In the genomic region with DNA sequence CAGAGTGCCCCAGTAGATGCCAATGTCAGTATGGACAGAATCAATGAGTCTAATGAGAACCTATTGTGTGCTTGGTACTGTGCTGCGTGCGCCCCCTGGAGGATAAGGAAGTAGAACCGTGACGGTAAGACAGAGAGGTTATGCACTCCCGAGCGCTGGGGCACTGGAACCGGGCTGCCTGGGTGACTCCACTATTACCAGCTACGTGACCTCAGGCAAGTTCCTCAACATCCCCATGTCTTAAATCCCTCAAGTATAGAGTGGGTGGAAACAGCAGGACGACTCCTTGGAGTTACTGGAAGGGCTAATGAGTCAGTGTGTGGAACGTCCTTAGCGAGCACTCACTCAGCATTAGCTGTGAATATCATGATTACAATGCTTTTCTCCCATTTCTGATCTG, we compare ENCODE assay signal across 1 cellular context.
TF ChIP-seq lines count a peak whose summit lies in the region.

No MANE protein-coding gene starts in this region.

TF ChIP-seq in K562, 482 proteins besides CTCF, POLR2A, EP300 and RAD21:
- TF ChIP-seq, protein P1, sequence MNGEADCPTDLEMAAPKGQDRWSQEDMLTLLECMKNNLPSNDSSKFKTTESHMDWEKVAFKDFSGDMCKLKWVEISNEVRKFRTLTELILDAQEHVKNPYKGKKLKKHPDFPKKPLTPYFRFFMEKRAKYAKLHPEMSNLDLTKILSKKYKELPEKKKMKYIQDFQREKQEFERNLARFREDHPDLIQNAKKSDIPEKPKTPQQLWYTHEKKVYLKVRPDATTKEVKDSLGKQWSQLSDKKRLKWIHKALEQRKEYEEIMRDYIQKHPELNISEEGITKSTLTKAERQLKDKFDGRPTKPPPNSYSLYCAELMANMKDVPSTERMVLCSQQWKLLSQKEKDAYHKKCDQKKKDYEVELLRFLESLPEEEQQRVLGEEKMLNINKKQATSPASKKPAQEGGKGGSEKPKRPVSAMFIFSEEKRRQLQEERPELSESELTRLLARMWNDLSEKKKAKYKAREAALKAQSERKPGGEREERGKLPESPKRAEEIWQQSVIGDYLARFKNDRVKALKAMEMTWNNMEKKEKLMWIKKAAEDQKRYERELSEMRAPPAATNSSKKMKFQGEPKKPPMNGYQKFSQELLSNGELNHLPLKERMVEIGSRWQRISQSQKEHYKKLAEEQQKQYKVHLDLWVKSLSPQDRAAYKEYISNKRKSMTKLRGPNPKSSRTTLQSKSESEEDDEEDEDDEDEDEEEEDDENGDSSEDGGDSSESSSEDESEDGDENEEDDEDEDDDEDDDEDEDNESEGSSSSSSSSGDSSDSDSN (IDR thresholded peaks at IDR 0.05; ENCODE audit: borderline replicate concordance in 1 of 2, low read depth in 2 of 2, low read length in 2 of 2), result no peak
- TF ChIP-seq HNRNPK (IDR thresholded peaks at IDR 0.05; ENCODE audit: low read depth, low read length, poor library complexity, severe bottlenecking) (no peak), JUND (IDR thresholded peaks at IDR 0.05; ENCODE audit: borderline replicate concordance, low read depth, low read length) (no peak), JUND (tag; IDR thresholded peaks at IDR 0.05; ENCODE audit: borderline replicate concordance, low read depth, low read length) (peak; percentile 13; the same call in 1 of the 3 replicates), ZNF175 (CRISPR knock-in tag; IDR thresholded peaks at IDR 0.05; ENCODE audit: low read depth) (no peak), SMC3 (conservative IDR thresholded peaks at IDR 0.05; ENCODE audit: insufficient read depth, low read depth, low read length) (0 out of 2 replicates have a peak, but pooled peaks have one; percentile 30), MXI1 (IDR thresholded peaks at IDR 0.05; ENCODE audit: low read depth, low read length) (no peak), ZKSCAN1 (IDR thresholded peaks at IDR 0.05; ENCODE audit: low read depth, low read length) (0 out of 2 replicates have a peak, but pooled peaks have one; percentile 44), KAT7 (CRISPR knock-in tag; IDR thresholded peaks at IDR 0.05; ENCODE audit: borderline replicate concordance) (no peak), SRSF9 (IDR thresholded peaks at IDR 0.05; ENCODE audit: borderline replicate concordance, low read depth, low read length) (no peak), NCOA2 (IDR thresholded peaks at IDR 0.05; ENCODE audit: partially characterized antibody in 2 of 2) (no peak), CREM (IDR thresholded peaks at IDR 0.05; ENCODE audit: low read depth) (peak; percentile 41; the same call in 1 of the 2 replicates), KLF16 (IDR thresholded peaks at IDR 0.05) (peak; percentile 28; the same call in 1 of the 2 replicates), TRIM28 (IDR thresholded peaks at IDR 0.05) (no peak)
- TF ChIP-seq, protein P2, sequence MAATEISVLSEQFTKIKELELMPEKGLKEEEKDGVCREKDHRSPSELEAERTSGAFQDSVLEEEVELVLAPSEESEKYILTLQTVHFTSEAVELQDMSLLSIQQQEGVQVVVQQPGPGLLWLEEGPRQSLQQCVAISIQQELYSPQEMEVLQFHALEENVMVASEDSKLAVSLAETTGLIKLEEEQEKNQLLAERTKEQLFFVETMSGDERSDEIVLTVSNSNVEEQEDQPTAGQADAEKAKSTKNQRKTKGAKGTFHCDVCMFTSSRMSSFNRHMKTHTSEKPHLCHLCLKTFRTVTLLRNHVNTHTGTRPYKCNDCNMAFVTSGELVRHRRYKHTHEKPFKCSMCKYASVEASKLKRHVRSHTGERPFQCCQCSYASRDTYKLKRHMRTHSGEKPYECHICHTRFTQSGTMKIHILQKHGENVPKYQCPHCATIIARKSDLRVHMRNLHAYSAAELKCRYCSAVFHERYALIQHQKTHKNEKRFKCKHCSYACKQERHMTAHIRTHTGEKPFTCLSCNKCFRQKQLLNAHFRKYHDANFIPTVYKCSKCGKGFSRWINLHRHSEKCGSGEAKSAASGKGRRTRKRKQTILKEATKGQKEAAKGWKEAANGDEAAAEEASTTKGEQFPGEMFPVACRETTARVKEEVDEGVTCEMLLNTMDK (IDR thresholded peaks at IDR 0.05; ENCODE audit: borderline replicate concordance, insufficient read depth, low read depth, low read length, poor library complexity, severe bottlenecking), result peak; percentile 67
TF ChIP-seq in K562: peak in this region for 6.
